Comparison of ENCODE assay signal across 1 cellular context in genomic region chr1:238319957-238320356, GRCh38.
TF ChIP-seq lines count a peak whose summit lies in the region.

No MANE protein-coding gene starts in this region.

TF ChIP-seq in H1, 55 proteins besides CTCF, POLR2A, EP300 and RAD21:
- TF ChIP-seq ZNF274 (IDR thresholded peaks at IDR 0.05; ENCODE audit: borderline replicate concordance, extremely low read depth, low read length) (no peak), SAP30 (IDR thresholded peaks at IDR 0.05; ENCODE audit: insufficient read depth, insufficient replicate concordance, low read length) (no peak), SIX5 (IDR thresholded peaks at IDR 0.05; ENCODE audit: low read depth, low read length) (no peak), CBX5 (IDR thresholded peaks at IDR 0.05; ENCODE audit: low read depth, low read length) (no peak), CHD1 (IDR thresholded peaks at IDR 0.05; ENCODE audit: low read depth, low read length) (no peak), NRF1 (IDR thresholded peaks at IDR 0.05; ENCODE audit: low read depth, low read length) (no peak), CHD2 (IDR thresholded peaks at IDR 0.05; ENCODE audit: low read length) (no peak), RXRA (IDR thresholded peaks at IDR 0.05; ENCODE audit: insufficient read depth, low read depth, low read length) (no peak), HDAC6 (IDR thresholded peaks at IDR 0.05; ENCODE audit: low read depth, low read length) (no peak), SIRT6 (IDR thresholded peaks at IDR 0.05; ENCODE audit: low read length) (no peak), BACH1 (IDR thresholded peaks at IDR 0.05; ENCODE audit: low read length) (no peak), HDAC2 (IDR thresholded peaks at IDR 0.05; ENCODE audit: borderline replicate concordance in 1 of 2, low read depth in 2 of 2, low read length in 2 of 2) (no peak), JUND (IDR thresholded peaks at IDR 0.05; ENCODE audit: low read length) (no peak), YY1 (IDR thresholded peaks at IDR 0.05; ENCODE audit: low read depth, low read length) (no peak), ATF2 (IDR thresholded peaks at IDR 0.05; ENCODE audit: low read length) (no peak), KDM1A (IDR thresholded peaks at IDR 0.05; ENCODE audit: borderline replicate concordance, low read length) (no peak), BRCA1 (IDR thresholded peaks at IDR 0.05; ENCODE audit: low read depth, low read length) (no peak), SP4 (IDR thresholded peaks at IDR 0.05; ENCODE audit: low read length) (no peak), ATF3 (IDR thresholded peaks at IDR 0.05; ENCODE audit: insufficient read depth, low read depth, low read length) (no peak), KDM4A (IDR thresholded peaks at IDR 0.05; ENCODE audit: low read depth, low read length, severe bottlenecking) (no peak)
